ENCODE assay signal across 13 cellular contexts in genomic region chr17:74148446-74148845, GRCh38. TPM values are rescaled to one million over a fixed set of nuclear protein-coding genes. Genes with fewer than 3 reads are reported as not detected.
DNase-seq lines count a peak whose midpoint lies in the region; TF ChIP-seq lines count a peak whose summit lies in the region.
"Had no signal": no experiment of that assay in that cellular context is flagged by ENCODE, and none has a peak within 500 bp of the region (broad histone marks: within the 10 kb centered on the region; RNA-seq: fewer than 3 reads in every experiment).

No MANE protein-coding gene starts in this region.

- H3K79me2 ChIP-seq in MM.1S (ENCODE audit: low read length) = no peaks in the 10 kb centered on the region

- no peaks in the 10 kb centered on the region for H3K9me3 ChIP-seq in MM.1S (replicated peaks; ENCODE audit: insufficient read depth, low read length)

- no peaks in the 10 kb centered on the region for H3K4me1 ChIP-seq in MM.1S (ENCODE audit: low read length)

- no peak overlapping the region for H3K4me2 ChIP-seq in MM.1S (ENCODE audit: low read depth, low read length)

- H3K27me3 Mint-ChIP-seq in brain = peaks cover 11% of the 10 kb centered on the region

- no peaks in the 10 kb centered on the region for H3K36me3 ChIP-seq in MM.1S (replicated peaks; ENCODE audit: insufficient read depth, low read length)

- no peaks in the 10 kb centered on the region for H3K9me2 ChIP-seq in MM.1S (replicated peaks; ENCODE audit: insufficient read depth, low read length)

- H3K4me1 Mint-ChIP-seq in brain = peaks cover 43% of the 10 kb centered on the region
- H3K4me1 Mint-ChIP-seq: CD4-positive, CD25-positive, alpha-beta regulatory T cell had no signal

- no peak overlapping the region for H3K9ac ChIP-seq in MM.1S (ENCODE audit: low read length)

- H3K4me3 Mint-ChIP-seq in brain = no peak overlapping the region
- H3K4me3 Mint-ChIP-seq: CD4-positive, CD25-positive, alpha-beta regulatory T cell; HFFc6 had no signal

- peaks cover 9 to 14% (median 11%) of the 10 kb centered on the region in 5 experiments for H3K9me3 Mint-ChIP-seq in brain

- DNase-seq in activated CD8-positive, alpha-beta memory T cell treated with anti-CD3 and anti-CD28 coated beads, Interleukin-2, amount 50 U/mL, for 48 hours = peak; percentile 7
- no peak for DNase-seq in activated CD8-positive, alpha-beta memory T cell treated with anti-CD3 and anti-CD28 coated beads, Interleukin-2, amount 50 U/mL, for 4 hours
- DNase-seq in mesenteric fat pad (ENCODE audit: low spot score) = peak; percentile 82
- no peak for DNase-seq in SKM-1 treated with dmso at 0.1 percent for 144 hours (lab: John Stamatoyannopoulos, UW; ENCODE audit: unreplicated experiment)
- DNase-seq in activated gamma-delta T cell treated with Interleukin-2 at 50 U/mL for 16 hours = no peak
- DNase-seq in MM.1S = no peak
- DNase-seq: CD4-positive, CD25-positive, alpha-beta regulatory T cell; DMS53; GF-D8; HCEC 1CT; HFFc6 had no signal

- TF ChIP-seq CTCF in brain (conservative IDR thresholded peaks at IDR 0.05) (no peak), MM.1S (IDR thresholded peaks at IDR 0.05; ENCODE audit: low read length) (no peak)

- H4K20me1 ChIP-seq in MM.1S (ENCODE audit: insufficient read depth, low read length) = no peaks in the 10 kb centered on the region

- no peak overlapping the region for H3K4me3 ChIP-seq in MM.1S (ENCODE audit: low read length)

- peak overlapping the region in 3 of 5 experiments; percentile 1 to 8 (median 7) for H3K27ac Mint-ChIP-seq in brain
- H3K27ac Mint-ChIP-seq: CD4-positive, CD25-positive, alpha-beta regulatory T cell; HFFc6 had no signal

- H2AFZ ChIP-seq in MM.1S (ENCODE audit: low read length) = no peak overlapping the region

- no peak overlapping the region for H3K27ac ChIP-seq in MM.1S (ENCODE audit: low read length)
- H3K27ac ChIP-seq: 22Rv1 had no signal

- H3K27me3 ChIP-seq in MM.1S (replicated peaks; ENCODE audit: insufficient read depth, low read length) = peaks cover 83% of the 10 kb centered on the region

- H3F3A ChIP-seq in MM.1S (ENCODE audit: insufficient read depth, low read length) = no peaks in the 10 kb centered on the region

- no peaks in the 10 kb centered on the region for H3K36me3 Mint-ChIP-seq in brain
- H3K36me3 Mint-ChIP-seq: CD4-positive, CD25-positive, alpha-beta regulatory T cell had no signal

RNA-seq across cellular contexts. Expression of gene RPL38, which starts 55.0 kb away (rescaled TPM):
- 4,253 TPM for polyA plus RNA-seq in brain (ENCODE audit: insufficient read depth, low read depth, low replicate concordance)
- 642 TPM for total RNA-seq in mesenteric fat pad

Comparison
In these comparisons a context has a peak if more than half of its experiments do, and no peak if none do; other contexts are left out.
1. DNase-seq: peak in activated CD8-positive, alpha-beta memory T cell treated with anti-CD3 and anti-CD28 coated beads, Interleukin-2, amount 50 U/mL, for 48 hours (single experiment) and mesenteric fat pad (single experiment); none in activated CD8-positive, alpha-beta memory T cell treated with anti-CD3 and anti-CD28 coated beads, Interleukin-2, amount 50 U/mL, for 4 hours (single experiment), SKM-1 treated with dmso at 0.1 percent for 144 hours (single experiment), activated gamma-delta T cell treated with Interleukin-2 at 50 U/mL for 16 hours (single experiment) and MM.1S (single experiment).